ENCODE assay signal across 1 cellular context in genomic region chr16:56190903-56191806, GRCh38.
A peak's percentile ranks its signal among the peaks of the same experiment; 100 is the strongest.
TF ChIP-seq lines count a peak whose summit lies in the region.

TSS of gene GNAO1 (plus strand) at chr16:56191489. CDS start at chr16:56192236, 747 bp downstream.

TF ChIP-seq in HEK293, 187 proteins besides CTCF, POLR2A, EP300 and RAD21 (continued from another document and continues in another):
- 0 out of 2 replicates have a peak, but pooled peaks have one; percentile 49 for TF ChIP-seq ZNF610 (tag by site-specific recombination; IDR thresholded peaks at IDR 0.05; ENCODE audit: borderline replicate concordance)
- TF ChIP-seq ZNF174 (tag by site-specific recombination; IDR thresholded peaks at IDR 0.05) = no peak
- no peak for TF ChIP-seq ZBTB7A (tag by site-specific recombination; IDR thresholded peaks at IDR 0.05; ENCODE audit: low read depth)
- TF ChIP-seq PRDM4 (tag by site-specific recombination; IDR thresholded peaks at IDR 0.05) = no peak
- TF ChIP-seq ZNF449 (tag by site-specific recombination; IDR thresholded peaks at IDR 0.05) = no peak
- no peak for TF ChIP-seq ZNF433 (tag by site-specific recombination; IDR thresholded peaks at IDR 0.05; ENCODE audit: low read depth)
- peak; percentile 35; the same call in 1 of the 2 replicates for TF ChIP-seq YY2 (tag by site-specific recombination; IDR thresholded peaks at IDR 0.05)
- TF ChIP-seq ZNF521 (tag by site-specific recombination; IDR thresholded peaks at IDR 0.05) = no peak
- TF ChIP-seq ZNF658 (tag by site-specific recombination; IDR thresholded peaks at IDR 0.05) = no peak
- no peak for TF ChIP-seq KLF7 (tag by site-specific recombination; IDR thresholded peaks at IDR 0.05; ENCODE audit: borderline replicate concordance)
- TF ChIP-seq ZNF549 (tag by site-specific recombination; IDR thresholded peaks at IDR 0.05) = no peak
- TF ChIP-seq ZNF274 (IDR thresholded peaks at IDR 0.05; ENCODE audit: low read length) = no peak
- TF ChIP-seq ZNF274 (tag by site-specific recombination; IDR thresholded peaks at IDR 0.05; ENCODE audit: borderline replicate concordance) = no peak
- TF ChIP-seq ZNF645 (tag by site-specific recombination; IDR thresholded peaks at IDR 0.05) = no peak
- no peak for TF ChIP-seq ZNF677 (tag by site-specific recombination; IDR thresholded peaks at IDR 0.05)
- no peak for TF ChIP-seq ZNF664 (tag by site-specific recombination; IDR thresholded peaks at IDR 0.05)
- TF ChIP-seq ZFHX2 (tag by site-specific recombination; conservative IDR thresholded peaks at IDR 0.05) = peak; percentile 82
- TF ChIP-seq ZNF660 (tag by site-specific recombination; IDR thresholded peaks at IDR 0.05) = peak; percentile 48; the same call in 1 of the 2 replicates
- TF ChIP-seq ZNF398 (tag by site-specific recombination; IDR thresholded peaks at IDR 0.05) = peak; percentile 98
- no peak for TF ChIP-seq YY1 (tag by site-specific recombination; IDR thresholded peaks at IDR 0.05)
- no peak for TF ChIP-seq ZNF26 (tag by site-specific recombination; IDR thresholded peaks at IDR 0.05)
- TF ChIP-seq ZNF121 (tag by site-specific recombination; IDR thresholded peaks at IDR 0.05) = no peak
- TF ChIP-seq ZNF23 (tag by site-specific recombination; IDR thresholded peaks at IDR 0.05; ENCODE audit: borderline replicate concordance) = no peak
- TF ChIP-seq ZNF10 (tag by site-specific recombination; IDR thresholded peaks at IDR 0.05) = no peak
- TF ChIP-seq ZNF155 (tag by site-specific recombination; IDR thresholded peaks at IDR 0.05) = no peak
- no peak for TF ChIP-seq ZNF48 (tag by site-specific recombination; IDR thresholded peaks at IDR 0.05)
- TF ChIP-seq ZNF785 (tag by site-specific recombination; IDR thresholded peaks at IDR 0.05) = no peak
- no peak for TF ChIP-seq WT1 (tag by site-specific recombination; IDR thresholded peaks at IDR 0.05)
- TF ChIP-seq SP3 (tag by site-specific recombination; IDR thresholded peaks at IDR 0.05) = peak; percentile 61
- 0 out of 2 replicates have a peak, but pooled peaks have one; percentile 15 for TF ChIP-seq ZNF600 (tag by site-specific recombination; IDR thresholded peaks at IDR 0.05)
- TF ChIP-seq ZNF350 (tag by site-specific recombination; IDR thresholded peaks at IDR 0.05) = no peak
- TF ChIP-seq HOXD13 (CRISPR knock-in tag; IDR thresholded peaks at IDR 0.05; ENCODE audit: borderline replicate concordance) = no peak
- no peak for TF ChIP-seq ZNF558 (tag by site-specific recombination; IDR thresholded peaks at IDR 0.05)
- no peak for TF ChIP-seq MZF1 (tag by site-specific recombination; IDR thresholded peaks at IDR 0.05; ENCODE audit: borderline replicate concordance)
- TF ChIP-seq ZFP3 (tag by site-specific recombination; IDR thresholded peaks at IDR 0.05; ENCODE audit: low read depth) = no peak
- peak; percentile 76 for TF ChIP-seq PRDM1 (tag by site-specific recombination; IDR thresholded peaks at IDR 0.05)
- peak; percentile 63 for TF ChIP-seq SP7 (tag by site-specific recombination; IDR thresholded peaks at IDR 0.05)
- TF ChIP-seq ZNF596 (tag by site-specific recombination; IDR thresholded peaks at IDR 0.05) = peak; percentile 52; the same call in 1 of the 2 replicates
- no peak for TF ChIP-seq ZNF2 (tag by site-specific recombination; IDR thresholded peaks at IDR 0.05)
- no peak for TF ChIP-seq ZNF548 (tag by site-specific recombination; IDR thresholded peaks at IDR 0.05)
- TF ChIP-seq KLF10 (tag by site-specific recombination; IDR thresholded peaks at IDR 0.05) = no peak
- no peak for TF ChIP-seq ZNF132 (tag by site-specific recombination; IDR thresholded peaks at IDR 0.05; ENCODE audit: borderline replicate concordance)
- TF ChIP-seq ZNF560 (tag by site-specific recombination; IDR thresholded peaks at IDR 0.05; ENCODE audit: borderline replicate concordance) = no peak
- TF ChIP-seq HOXA7 (CRISPR knock-in tag; IDR thresholded peaks at IDR 0.05; ENCODE audit: borderline replicate concordance) = no peak
- TF ChIP-seq SCRT2 (tag by site-specific recombination; IDR thresholded peaks at IDR 0.05) = no peak
- no peak for TF ChIP-seq ZSCAN23 (tag by site-specific recombination; IDR thresholded peaks at IDR 0.05)
- TF ChIP-seq ZNF510 (tag by site-specific recombination; IDR thresholded peaks at IDR 0.05; ENCODE audit: insufficient replicate concordance) = no peak
- TF ChIP-seq GLI2 (tag by site-specific recombination; IDR thresholded peaks at IDR 0.05; ENCODE audit: borderline replicate concordance, low read depth) = no peak
- no peak for TF ChIP-seq ZNF138 (tag by site-specific recombination; IDR thresholded peaks at IDR 0.05; ENCODE audit: borderline replicate concordance)
- no peak for TF ChIP-seq ZNF423 (tag by site-specific recombination; IDR thresholded peaks at IDR 0.05)
- TF ChIP-seq ZNF621 (tag by site-specific recombination; IDR thresholded peaks at IDR 0.05) = no peak
- peak; percentile 67 for TF ChIP-seq KLF1 (tag by site-specific recombination; IDR thresholded peaks at IDR 0.05)
- TF ChIP-seq ZNF792 (tag by site-specific recombination; IDR thresholded peaks at IDR 0.05) = no peak
- 0 out of 2 replicates have a peak, but pooled peaks have one; percentile 19 for TF ChIP-seq ZNF391 (tag by site-specific recombination; IDR thresholded peaks at IDR 0.05; ENCODE audit: borderline replicate concordance, low read depth)
- no peak for TF ChIP-seq ZNF302 (tag by site-specific recombination; IDR thresholded peaks at IDR 0.05; ENCODE audit: low read depth)
- TF ChIP-seq ZNF18 (tag by site-specific recombination; IDR thresholded peaks at IDR 0.05) = no peak
- TF ChIP-seq ZNF585B (tag by site-specific recombination; IDR thresholded peaks at IDR 0.05) = no peak
- TF ChIP-seq ZNF529 (tag by site-specific recombination; IDR thresholded peaks at IDR 0.05; ENCODE audit: insufficient replicate concordance) = no peak
- TF ChIP-seq SP2 (tag by site-specific recombination; IDR thresholded peaks at IDR 0.05) = peak; percentile 30; the same call in 1 of the 2 replicates
- no peak for TF ChIP-seq ZNF311 (tag by site-specific recombination; IDR thresholded peaks at IDR 0.05; ENCODE audit: borderline replicate concordance)
- TF ChIP-seq ZNF140 (tag by site-specific recombination; IDR thresholded peaks at IDR 0.05) = no peak
- peak; percentile 37; the same call in 1 of the 2 replicates for TF ChIP-seq PRDM10 (tag by site-specific recombination; IDR thresholded peaks at IDR 0.05)
- no peak for TF ChIP-seq ZNF114 (tag by site-specific recombination; IDR thresholded peaks at IDR 0.05)
